8 cellular contexts compared by ENCODE assay signal in genomic region chr16:48613061-48613957, GRCh38. TPM values are rescaled to one million over a fixed set of nuclear protein-coding genes. Genes with fewer than 3 reads are reported as not detected.
DNase-seq lines count a peak whose midpoint lies in the region; ATAC-seq, FAIRE-seq and TF ChIP-seq lines count a peak whose summit lies in the region.

No MANE protein-coding gene starts in this region.

- no TSS peak for BruUV-seq in HepG2 (replicated peaks; lab: Mats Ljungman, UMichigan)

- H3K4me1 ChIP-seq in HepG2 (ENCODE audit: insufficient read depth, low read length) = peaks cover 49% of the 10 kb centered on the region
- H3K4me1 ChIP-seq in uterus = peaks cover 0 to 4% of the 10 kb centered on the region in 2 donors

- TF ChIP-seq EP300 in HepG2 (IDR thresholded peaks at IDR 0.05; ENCODE audit: low read depth in 2 of 2, low read length in 2 of 2) (no peak), HepG2 (CRISPR knock-in tag; IDR thresholded peaks at IDR 0.05; ENCODE audit: borderline replicate concordance) (no peak)

- TF ChIP-seq CTCF in HepG2 (CRISPR knock-in tag; IDR thresholded peaks at IDR 0.05) (no peak), uterus (IDR thresholded peaks at IDR 0.05) (no peak)

- CTCF ChIA-PET in HepG2 (lab: Yijun Ruan, JAX; ENCODE audit: low intra/inter-chr PET ratio, low total read pairs) = no interaction called here

- 6% methylated on average over 5 of the region's 5 CpGs for WGBS in HepG2 (ENCODE audit: low lambda C conversion rate)

- H3K79me2 ChIP-seq in HepG2 (ENCODE audit: insufficient read depth, low read length) = peaks cover 12% of the 10 kb centered on the region

- intact Hi-C loops in HepG2 (cut with micrococcal nuclease; ENCODE audit: unreplicated experiment) = loop anchor here (1.0 to 5.0 kb wide), 2 partner anchors 10 to 51 kb away; no protein-coding TSS in a partner anchor
- intact Hi-C loops in uterus (cut with DNase I; ENCODE audit: low total_unique reads) = no loop called here

- H2AFZ ChIP-seq in HepG2 (ENCODE audit: low read length) = peak overlapping the region; percentile 81

- no peak overlapping the region for H3K27ac ChIP-seq in HepG2 (ENCODE audit: extremely low read length, insufficient read depth, low read length)
- peak overlapping the region; percentile 22 to 68 for H3K27ac ChIP-seq in uterus

- H3K36me3 ChIP-seq in HepG2 (replicated peaks in 1 of 2; ENCODE audit: control insufficient read depth in 1 of 2, insufficient read depth in 2 of 2, low read length in 2 of 2) (no peaks in the 10 kb centered on the region), uterus (no peaks in the 10 kb centered on the region)

- POLR2A ChIA-PET in HepG2 (lab: Yijun Ruan, JAX) = interaction anchor here (0.9 to 3.4 kb wide), 3 partner anchors 9 to 52 kb away, joined by 3 to 34 read pairs (median 7); no protein-coding TSS in a partner anchor

- no peak for FAIRE-seq in HepG2 (lab: Jason Lieb, UNC)

- H4K20me1 ChIP-seq in HepG2 (ENCODE audit: insufficient read depth, low read length) = peaks cover 7% of the 10 kb centered on the region; the same call in 1 of the 2 replicates

- H3K4me3 ChIP-seq in HepG2 (replicated peaks in 1 of 3; ENCODE audit: insufficient read depth in 1 of 3, low read depth in 2 of 3, low read length in 3 of 3) (peak overlapping the region; percentile 19 to 30 (median 25); a peak in 5 of 6 replicates), uterus (no peak overlapping the region)

- TF ChIP-seq POLR2A in HepG2 (IDR thresholded peaks at IDR 0.05; ENCODE audit: insufficient read depth in 1 of 2, low read depth in 2 of 2, low read length in 2 of 2) = no peak
- TF ChIP-seq POLR2A in uterus (IDR thresholded peaks at IDR 0.05) = no peak

- no peak for TF ChIP-seq RAD21 in HepG2 (CRISPR knock-in tag; IDR thresholded peaks at IDR 0.05)

- peak overlapping the region; percentile 83 for H3K4me2 ChIP-seq in HepG2 (ENCODE audit: low read depth, low read length)

- peak overlapping the region; percentile 37; the same call in 1 of the 2 replicates for H3K9ac ChIP-seq in HepG2 (ENCODE audit: insufficient read depth, low read depth, low read length)

- H3K27me3 ChIP-seq in HepG2 (ENCODE audit: control insufficient read depth in 1 of 2, insufficient read depth in 2 of 2, low read length in 2 of 2) = no peaks in the 10 kb centered on the region; a peak in 1 of 5 replicates
- no peaks in the 10 kb centered on the region for H3K27me3 ChIP-seq in uterus

- H3K9me3 ChIP-seq in HepG2 (ENCODE audit: low read length) (no peaks in the 10 kb centered on the region), uterus (no peaks in the 10 kb centered on the region)

- in situ Hi-C loops in HepG2 (cut with HindIII; ENCODE audit: extremely low pct_ligation_motif_present, low pct_unique_long_range_greater_than_20kb) = no loop called here

- DNase-seq in GF-D8 (lab: John Stamatoyannopoulos, UW) = peak; percentile 31
- DNase-seq in NCI-H446 treated with DMSO at 0.1 percent for 48 hours (lab: John Stamatoyannopoulos, UW) = peak; percentile 2
- DNase-seq in activated gamma-delta T cell treated with anti-CD3 and anti-CD28 coated beads, Interleukin-2, amount 50 U/mL, for 16 hours (ENCODE audit: low read depth) = peak; percentile 63
- peak; percentile 76 for DNase-seq in HepG2 (ENCODE audit: low spot score)
- DNase-seq in uterus = no peak
- no peak for DNase-seq in NCI-H2227 treated with DMSO at 0.1 percent for 48 hours (lab: John Stamatoyannopoulos, UW)

- ATAC-seq in GM21737 (IDR thresholded peaks at IDR 0.05; ENCODE audit: unreplicated experiment) = peak; percentile 45
- peak; percentile 57 for ATAC-seq in HepG2
- ATAC-seq in GM18520 (IDR thresholded peaks at IDR 0.05; ENCODE audit: unreplicated experiment) = no peak

TF ChIP-seq in HepG2, 621 proteins besides CTCF, POLR2A, EP300 and RAD21 (continues in another document):
- TF ChIP-seq RARG (CRISPR knock-in tag; IDR thresholded peaks at IDR 0.05; ENCODE audit: low read depth) (no peak), FOXA1 (IDR thresholded peaks at IDR 0.05) (no peak), FOXA1 (CRISPR knock-in tag; IDR thresholded peaks at IDR 0.05) (0 out of 2 replicates have a peak, but pooled peaks have one; percentile 16), NFE2 (CRISPR knock-in tag; IDR thresholded peaks at IDR 0.05) (no peak), IKZF5 (CRISPR knock-in tag; IDR thresholded peaks at IDR 0.05) (0 out of 2 replicates have a peak, but pooled peaks have one; percentile 22), ZNF136 (CRISPR knock-in tag; IDR thresholded peaks at IDR 0.05; ENCODE audit: low read depth) (no peak), ZNF629 (CRISPR knock-in tag; conservative IDR thresholded peaks at IDR 0.05) (no peak), HMG20A (CRISPR knock-in tag; IDR thresholded peaks at IDR 0.05; ENCODE audit: borderline replicate concordance) (peak; percentile 23; the same call in 1 of the 2 replicates), TSC22D2 (CRISPR knock-in tag; IDR thresholded peaks at IDR 0.05; ENCODE audit: borderline replicate concordance) (no peak), ZNF44 (CRISPR knock-in tag; IDR thresholded peaks at IDR 0.05) (no peak), IRF2 (CRISPR knock-in tag; IDR thresholded peaks at IDR 0.05) (0 out of 2 replicates have a peak, but pooled peaks have one; percentile 19), ZNF362 (CRISPR knock-in tag; IDR thresholded peaks at IDR 0.05; ENCODE audit: borderline replicate concordance) (peak; percentile 52; the same call in 1 of the 2 replicates), ZNF251 (CRISPR knock-in tag; IDR thresholded peaks at IDR 0.05) (no peak), CC2D1A (CRISPR knock-in tag; IDR thresholded peaks at IDR 0.05) (no peak), SMAD1 (CRISPR knock-in tag; IDR thresholded peaks at IDR 0.05; ENCODE audit: borderline replicate concordance, low read depth) (no peak), ZNF547 (CRISPR knock-in tag; IDR thresholded peaks at IDR 0.05) (no peak), SAP130 (CRISPR knock-in tag; IDR thresholded peaks at IDR 0.05; ENCODE audit: low read depth) (peak; percentile 69; the same call in 1 of the 2 replicates)

RNA-seq across cellular contexts. Expression of gene N4BP1, which starts 3.3 kb away (rescaled TPM):
- total RNA-seq in HepG2 (2016; rRNA removed; fragmentation: Illumina TruSeq; extraction: Trizol) = 43.9 and 46.5 TPM in 2 replicates
- total RNA-seq in HepG2 (2016; cell fraction: cytosol; rRNA removed; fragmentation: Illumina TruSeq; extraction: Trizol; ENCODE audit: low read depth) = 30.7 and 33.0 TPM in 2 replicates
- 41.9 and 43.3 TPM in 2 replicates for total RNA-seq in HepG2 (2016; cell fraction: insoluble cytoplasmic fraction; rRNA removed; fragmentation: Illumina TruSeq; extraction: Trizol)
- total RNA-seq in HepG2 (2016; cell fraction: membrane; rRNA removed; fragmentation: Illumina TruSeq; extraction: Trizol) = 52.7 and 60.8 TPM in 2 replicates
- total RNA-seq in HepG2 (2016; cell fraction: nucleus; rRNA removed; fragmentation: Illumina TruSeq; extraction: Trizol) = 39.0 and 46.1 TPM in 2 replicates
- polyA plus RNA-seq in HepG2 (2011; rRNA removed) = 19.5 and 21.4 TPM in 2 replicates
- 9.8 and 10.1 TPM in 2 replicates for polyA plus RNA-seq in HepG2 (2011; cell fraction: cytosol; rRNA removed)
- polyA plus RNA-seq in HepG2 (2011; cell fraction: nucleus; rRNA removed) = 21.8 and 26.8 TPM in 2 replicates
- polyA plus RNA-seq in HepG2 (2012) = 20.4 and 24.7 TPM in 2 replicates
- 2.5 and 3.4 TPM in 2 replicates for polyA plus RNA-seq in HepG2 (2016; cell fraction: cytosol; fragmentation: Illumina TruSeq; extraction: Trizol; ENCODE audit: low read depth)
- polyA plus RNA-seq in HepG2 (2016; cell fraction: insoluble cytoplasmic fraction; fragmentation: Illumina TruSeq; extraction: Trizol; ENCODE audit: low read depth) = 37.7 and 43.0 TPM in 2 replicates
- polyA plus RNA-seq in HepG2 (2016; cell fraction: membrane; fragmentation: Illumina TruSeq; extraction: Trizol; ENCODE audit: low read depth) = 8.9 and 11.1 TPM in 2 replicates
- polyA plus RNA-seq in HepG2 (2016; cell fraction: nucleus; fragmentation: Illumina TruSeq; extraction: Trizol; ENCODE audit: insufficient read depth, low read depth) = 44.5 and 49.0 TPM in 2 replicates
- polyA minus RNA-seq in HepG2 (2011; rRNA and poly(A)+ RNA removed; ENCODE audit: low replicate concordance) = 5.4 and 18.1 TPM in 2 replicates
- polyA minus RNA-seq in HepG2 (2011; cell fraction: cytosol; rRNA and poly(A)+ RNA removed) = 24.2 and 26.0 TPM in 2 replicates
- polyA minus RNA-seq in HepG2 (2011; cell fraction: nucleus; rRNA and poly(A)+ RNA removed) = 43.1 and 53.5 TPM in 2 replicates
- 10 to 100 TPM; 13.3 to 54.5 (median 44.3) TPM for total RNA-seq in uterus

Comparison
In these comparisons a context has a peak if more than half of its experiments do, and no peak if none do; other contexts are left out.
1. DNase-seq: peak in GF-D8 (single experiment), NCI-H446 treated with DMSO at 0.1 percent for 48 hours (single experiment), activated gamma-delta T cell treated with anti-CD3 and anti-CD28 coated beads, Interleukin-2, amount 50 U/mL, for 16 hours (single experiment) and HepG2 (single experiment); none in uterus (0 of 2) and NCI-H2227 treated with DMSO at 0.1 percent for 48 hours (single experiment).
2. H3K4me3 ChIP-seq: peak in HepG2 (3 of 3); none in uterus (0 of 2).